ENCODE assay signal across 8 cellular contexts in the genomic region with DNA sequence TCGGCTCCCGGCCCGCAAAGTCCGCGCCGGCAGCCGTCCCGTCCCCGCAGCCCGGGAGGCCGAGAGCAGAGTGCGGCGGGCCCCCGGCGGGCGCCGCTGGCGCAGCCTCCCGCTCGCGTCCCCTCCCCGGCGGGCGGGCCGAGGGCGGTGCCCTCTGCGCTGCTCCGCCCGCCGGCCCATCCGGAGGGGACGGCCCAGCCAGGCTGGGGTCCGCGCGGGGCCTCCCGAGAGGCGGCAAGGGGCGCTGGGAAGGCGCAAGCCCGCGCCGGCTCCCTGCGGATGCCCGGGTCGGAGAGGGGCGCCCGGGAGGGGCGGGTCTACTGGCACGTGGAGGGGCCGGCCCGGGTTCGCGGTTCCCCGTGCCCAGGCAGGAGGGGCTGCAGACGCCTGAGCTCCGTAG. TPM values are rescaled to one million over a fixed set of nuclear protein-coding genes. Genes with fewer than 3 reads are reported as not detected.
DNase-seq lines count a peak whose midpoint lies in the region; ATAC-seq and TF ChIP-seq lines count a peak whose summit lies in the region.

TSS of gene CLCN2 (minus strand) at position 74 of the 400 bp plus-strand sequence. CDS start 126 bp downstream, outside the sequence.
TSS of gene POLR2H (plus strand) at position 179 of the 400 bp plus-strand sequence. CDS start 1,783 bp downstream, outside the sequence.

- peaks cover 27% of the 10 kb centered on the region for H3K4me1 Mint-ChIP-seq in activated naive CD8-positive, alpha-beta T cell (ENCODE audit: low read depth)

- no TSS peak for BruUV-seq in PC-3 (replicated peaks; lab: Mats Ljungman, UMichigan)

- peak within 1 kb of the TSS; percentile 85 for H3K4me3 ChIP-seq in AG10803 (ENCODE audit: low read length)
- H3K4me3 ChIP-seq in PC-3 (ENCODE audit: low read length): peak within 1 kb of the TSS; percentile 84
- peak within 1 kb of the TSS; percentile 79 to 97 (median 92) for H3K4me3 ChIP-seq in heart right ventricle
- H3K4me3 ChIP-seq in parathyroid adenoma (ENCODE audit: low read depth, low read length): peak within 1 kb of the TSS; percentile 91

- H3K27me3 Mint-ChIP-seq in activated naive CD8-positive, alpha-beta T cell: no peaks in the 10 kb centered on the region

- H3K36me3 Mint-ChIP-seq in activated naive CD8-positive, alpha-beta T cell: peaks cover 10% of the 10 kb centered on the region

- H3K27me3 ChIP-seq in PC-3 (ENCODE audit: low read length) (no peaks in the 10 kb centered on the region), heart right ventricle (no peaks in the 10 kb centered on the region), parathyroid adenoma (ENCODE audit: control insufficient read depth, insufficient read depth, low read length) (no peaks in the 10 kb centered on the region)

- CTCF ChIA-PET in PC-3 (lab: Charles Lee): interaction anchor here (1.2 kb wide), 1 partner anchor 10 kb away, joined by 4 read pairs; no protein-coding TSS in a partner anchor

- ATAC-seq in GM18867 (IDR thresholded peaks at IDR 0.05; ENCODE audit: unreplicated experiment) (peak; percentile 43), HG03139 (IDR thresholded peaks at IDR 0.05; ENCODE audit: unreplicated experiment) (peak; percentile 35), PC-3 (peak; percentile 49), heart right ventricle (peak; percentile 36 to 68 (median 54))

- WGBS in heart right ventricle, 2 donors: 0 to 1% methylated on average over 52 to 55 of the region's 56 CpGs

- H3K9me3 Mint-ChIP-seq in activated naive CD8-positive, alpha-beta T cell (ENCODE audit: low read depth): no peaks in the 10 kb centered on the region

- H3K79me2 ChIP-seq in PC-3 (ENCODE audit: low read length): peaks cover 38% of the 10 kb centered on the region
- H3K79me2 ChIP-seq in parathyroid adenoma: peaks cover 12% of the 10 kb centered on the region

- peaks cover 10% of the 10 kb centered on the region for H3K36me3 ChIP-seq in PC-3 (ENCODE audit: low read depth, low read length)
- H3K36me3 ChIP-seq in heart right ventricle: peaks cover 0 to 40% (median 1%) of the 10 kb centered on the region in 9 donors
- H3K36me3 ChIP-seq in parathyroid adenoma (ENCODE audit: control insufficient read depth, insufficient read depth, low read length): no peaks in the 10 kb centered on the region

- TF ChIP-seq CTCF in AG10803 (conservative IDR thresholded peaks at IDR 0.05; ENCODE audit: low read length) (no peak), PC-3 (conservative IDR thresholded peaks at IDR 0.05; ENCODE audit: low read depth, low read length) (no peak), heart right ventricle (IDR thresholded peaks at IDR 0.05) (no peak), parathyroid adenoma (IDR thresholded peaks at IDR 0.05) (no peak)

- H3K27ac ChIP-seq in PC-3 (ENCODE audit: low read length): peak within 1 kb of the TSS; percentile 94
- H3K27ac ChIP-seq in heart right ventricle: peak within 1 kb of the TSS; percentile 94 to 100 (median 99)
- peak within 1 kb of the TSS; percentile 100 for H3K27ac ChIP-seq in parathyroid adenoma

- H3K9me2 ChIP-seq in PC-3 (replicated peaks; ENCODE audit: low read length): no peaks in the 10 kb centered on the region

- peaks cover 10% of the 10 kb centered on the region for H4K20me1 ChIP-seq in PC-3 (ENCODE audit: low read length)

- DNase-seq in AG10803 (ENCODE audit: low read depth) (peak; percentile 27), PC-3 (peak; percentile 63), heart right ventricle (peak; percentile 41 to 68), cerebellar nuclear complex (lab: John Stamatoyannopoulos, UW) (no peak)

- POLR2A ChIA-PET in PC-3 (lab: Charles Lee; ENCODE audit: unreplicated experiment): interaction anchor here (0.5 kb wide), 1 partner anchor 1282 kb away, joined by 13 read pairs; no protein-coding TSS in a partner anchor

- H2AFZ ChIP-seq in PC-3 (ENCODE audit: low read length): peak within 1 kb of the TSS; percentile 84
- peak within 1 kb of the TSS; percentile 97 for H2AFZ ChIP-seq in parathyroid adenoma

- intact Hi-C loops in PC-3 (cut with micrococcal nuclease): no loop called here
- intact Hi-C loops in heart right ventricle (cut with DNase I): loop anchor here in 3 of 10 donors (10.0 kb wide), 4 partner anchors 153 to 1573 kb away; partner anchors contain the start of genes MAGEF1 (in 1 of the 3) and TRA2B (in 1 of the 3)

- peaks cover 21% of the 10 kb centered on the region for H3K4me1 ChIP-seq in PC-3 (ENCODE audit: insufficient read depth, low read length)
- peaks cover 4 to 31% (median 22%) of the 10 kb centered on the region in 9 donors for H3K4me1 ChIP-seq in heart right ventricle
- peaks cover 16% of the 10 kb centered on the region for H3K4me1 ChIP-seq in parathyroid adenoma

- peak within 1 kb of the TSS; percentile 99 for H3K4me3 Mint-ChIP-seq in activated naive CD8-positive, alpha-beta T cell

- peak within 1 kb of the TSS; percentile 92 for H3K27ac Mint-ChIP-seq in activated naive CD8-positive, alpha-beta T cell

- H3K9ac ChIP-seq in PC-3 (ENCODE audit: low read length) (peak within 1 kb of the TSS; percentile 92), parathyroid adenoma (peak within 1 kb of the TSS; percentile 100)

- H3K4me2 ChIP-seq in PC-3 (ENCODE audit: low read length) (peak within 1 kb of the TSS; percentile 85), parathyroid adenoma (ENCODE audit: low read length) (peak within 1 kb of the TSS; percentile 83)

- H3K9me3 ChIP-seq in PC-3 (ENCODE audit: low read length): no peaks in the 10 kb centered on the region
- no peaks in the 10 kb centered on the region for H3K9me3 ChIP-seq in heart right ventricle
- H3K9me3 ChIP-seq in parathyroid adenoma (ENCODE audit: control insufficient read depth, low read length): no peaks in the 10 kb centered on the region

- no peaks in the 10 kb centered on the region for H3F3A ChIP-seq in PC-3 (ENCODE audit: low read length, unreplicated experiment)

RNA-seq across cellular contexts. Expression of gene CLCN2, which starts in this region (rescaled TPM):
- total RNA-seq in PC-3 (2014; rRNA removed) (13.0 and 17.0 TPM in 2 replicates), heart right ventricle (1 to 10 TPM; 1.3 to 3.0 (median 2.4) TPM)
- polyA plus RNA-seq in heart right ventricle: 1 to 10 TPM; 1.6 to 8.4 TPM

RNA-seq across cellular contexts. Expression of gene POLR2H, which starts in this region (rescaled TPM):
- 184 and 193 TPM in 2 replicates for total RNA-seq in PC-3 (2014; rRNA removed)
- 10 to 100 TPM; 17.4 to 31.0 (median 22.9) TPM for total RNA-seq in heart right ventricle
- polyA plus RNA-seq in heart right ventricle: 10 to 100 TPM; 55.1 to 63.7 TPM

Comparison
In these comparisons a context has a peak if more than half of its experiments do, and no peak if none do; other contexts are left out.
1. DNase-seq: peak in AG10803 (single experiment), PC-3 (single experiment) and heart right ventricle (2 of 2); none in cerebellar nuclear complex (0 of 2).
2. Peak in every context shown above with its lines, with median percentiles within 50 percentile points of each other: H3K4me3 ChIP-seq, ATAC-seq and H3K27ac ChIP-seq.